In the genomic region with DNA sequence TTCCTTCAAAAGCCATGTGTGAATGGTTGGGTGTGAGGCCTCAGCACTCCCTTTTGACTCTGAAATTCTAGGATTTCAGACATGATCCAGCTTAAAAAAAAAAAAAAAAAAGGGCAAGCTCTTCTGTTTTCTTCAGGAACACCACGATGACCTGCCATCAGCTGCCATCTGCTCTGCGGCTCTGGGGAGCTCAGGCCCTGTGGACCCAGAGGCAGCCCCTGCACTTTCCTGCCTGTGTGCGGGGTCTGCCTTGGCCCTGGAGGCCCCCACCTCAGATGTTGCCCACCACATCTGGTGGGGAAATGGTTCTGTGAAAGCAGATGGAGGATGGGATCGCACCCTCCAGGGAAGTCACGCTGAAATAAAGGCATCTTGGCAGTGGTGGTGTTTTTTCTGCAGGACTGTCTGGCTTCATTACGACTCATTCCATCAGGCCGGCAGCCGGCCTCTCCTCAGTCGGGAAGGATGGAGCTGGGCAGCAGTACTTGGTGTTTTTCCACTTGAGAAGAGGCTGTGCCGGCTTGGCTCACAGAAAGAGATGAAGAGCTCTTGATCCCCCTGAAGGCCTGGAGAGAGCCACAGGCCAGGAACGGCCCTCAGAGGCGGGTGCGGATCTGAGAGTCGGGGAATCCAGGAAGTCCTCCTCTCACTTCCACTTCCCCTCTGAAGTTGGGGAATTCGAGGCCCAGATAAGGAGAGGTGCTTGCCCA, we compare ENCODE assay signal across 11 cellular contexts.
DNase-seq lines count a peak whose midpoint lies in the region; ATAC-seq, FAIRE-seq and TF ChIP-seq lines count a peak whose summit lies in the region.
"Had no signal": no experiment of that assay in that cellular context is flagged by ENCODE, and none has a peak within 500 bp of the region (broad histone marks: within the 10 kb centered on the region; RNA-seq: fewer than 3 reads in every experiment).

No MANE protein-coding gene starts in this region.

- H3K27me3 ChIP-seq in heart right ventricle, result no peaks in the 10 kb centered on the region
- H3K27me3 ChIP-seq in sigmoid colon, result no peaks in the 10 kb centered on the region

- TF ChIP-seq POLR2A in sigmoid colon (IDR thresholded peaks at IDR 0.05), result no peak
- TF ChIP-seq POLR2A in GM12891 (IDR thresholded peaks at IDR 0.05; ENCODE audit: low read depth, low read length), result no peak

- H3K4me3 ChIP-seq in heart right ventricle, result no peak overlapping the region
- no peak overlapping the region for H3K4me3 ChIP-seq in sigmoid colon

- TF ChIP-seq CTCF in heart right ventricle (IDR thresholded peaks at IDR 0.05), result no peak
- no peak for TF ChIP-seq CTCF in sigmoid colon (IDR thresholded peaks at IDR 0.05)

- H3K36me3 ChIP-seq in heart right ventricle (peaks cover 0 to 7% (median 0%) of the 10 kb centered on the region in 9 donors), sigmoid colon (no peaks in the 10 kb centered on the region)

- no peak for FAIRE-seq in GM12891 (lab: Jason Lieb, UNC)

- DNase-seq in ELR (ENCODE audit: low read depth) (peak; percentile 63), heart right ventricle (peak; percentile 41 to 53), sigmoid colon (peak; percentile 85), GM12891 (ENCODE audit: insufficient read length, low spot score) (no peak), OCI-M2 (lab: John Stamatoyannopoulos, UW; ENCODE audit: unreplicated experiment) (no peak)
- no peak for DNase-seq in activated CD4-positive, alpha-beta T cell treated with anti-CD3 and anti-CD28 coated beads, Interleukin-2, amount 50 U/mL, for 4 hours
- DNase-seq: activated CD4-positive, alpha-beta T cell treated with anti-CD3 and anti-CD28 coated beads, Interleukin-2, amount 10 ng/mL, durations not matched to agents 7 days and 5 days; endodermal cell; NCI-H2029 had no signal

- H3K9me3 ChIP-seq in heart right ventricle (no peaks in the 10 kb centered on the region), sigmoid colon (no peaks in the 10 kb centered on the region)

- intact Hi-C loops in heart right ventricle (cut with DNase I), result no loop called here
- intact Hi-C loops in sigmoid colon (cut with DNase I), result no loop called here

- peak overlapping the region; percentile 75 for H3K27ac ChIP-seq in angular gyrus (ENCODE audit: low read depth, low read length)
- peak overlapping the region in 8 of 10 donors; percentile 49 to 83 (median 64) for H3K27ac ChIP-seq in heart right ventricle
- peak overlapping the region; percentile 83 to 94 (median 88) for H3K27ac ChIP-seq in sigmoid colon

- WGBS in heart right ventricle, 2 donors, result 49 to 54% methylated on average over 15 of the region's 15 CpGs
- WGBS in sigmoid colon, 2 donors, result 74 to 81% methylated on average over 15 of the region's 15 CpGs

- ATAC-seq in heart right ventricle, result peak in 7 of 8 donors; percentile 50 to 65 (median 60)
- no peak for ATAC-seq in HG03354 (IDR thresholded peaks at IDR 0.05; ENCODE audit: poor library complexity, severe bottlenecking, unreplicated experiment)

- TF ChIP-seq EP300 in sigmoid colon (IDR thresholded peaks at IDR 0.05), result no peak

- peaks cover 0 to 71% (median 46%) of the 10 kb centered on the region in 9 donors for H3K4me1 ChIP-seq in heart right ventricle
- H3K4me1 ChIP-seq in sigmoid colon, result peaks cover 0 to 60% (median 48%) of the 10 kb centered on the region in 4 donors

TF ChIP-seq in GM12891, 5 proteins besides CTCF, POLR2A, EP300 and RAD21:
- TF ChIP-seq TAF1 (IDR thresholded peaks at IDR 0.05; ENCODE audit: low read depth, low read length) (no peak), POU2F2 (IDR thresholded peaks at IDR 0.05; ENCODE audit: low read depth, low read length) (no peak), PAX5 (IDR thresholded peaks at IDR 0.05; ENCODE audit: insufficient read depth, low read length, severe bottlenecking) (no peak), POLR2AphosphoS5 (IDR thresholded peaks at IDR 0.05; ENCODE audit: low read depth, low read length) (no peak), SPI1 (IDR thresholded peaks at IDR 0.05; ENCODE audit: low read depth, low read length) (no peak)
TF ChIP-seq in GM12891: peak in this region for 0.

Comparison
In these comparisons a context has a peak if more than half of its experiments do, and no peak if none do; other contexts are left out.
1. DNase-seq: peak in ELR (single experiment), heart right ventricle (2 of 2) and sigmoid colon (single experiment); none in GM12891 (single experiment), OCI-M2 (single experiment) and activated CD4-positive, alpha-beta T cell treated with anti-CD3 and anti-CD28 coated beads, Interleukin-2, amount 50 U/mL, for 4 hours (0 of 2).
2. Peak in every context shown above with its lines, with median percentiles within 50 percentile points of each other: H3K27ac ChIP-seq.